ENCODE assay signal across 32 cellular contexts in genomic region chr19:44539236-44539819, GRCh38. TPM values are rescaled to one million over a fixed set of nuclear protein-coding genes. Genes with fewer than 3 reads are reported as not detected.
DNase-seq lines count a peak whose midpoint lies in the region; ATAC-seq and TF ChIP-seq lines count a peak whose summit lies in the region.
"Had no signal": no experiment of that assay in that cellular context is flagged by ENCODE, and none has a peak within 500 bp of the region (broad histone marks: within the 10 kb centered on the region; RNA-seq: fewer than 3 reads in every experiment).

No MANE protein-coding gene starts in this region.

- H3K27ac ChIP-seq in foreskin keratinocyte = no peak overlapping the region
- H3K27ac ChIP-seq: C4-2B, dorsolateral prefrontal cortex, heart right ventricle, pancreas, stomach, tibial artery, VCaP had no signal

- DNase-seq in AG08395 (ENCODE audit: low spot score) = peak; percentile 36
- peak; percentile 26 for DNase-seq in HCEC 1CT
- DNase-seq in amniotic epithelial cell (ENCODE audit: low read depth) = peak; percentile 4
- DNase-seq in foreskin keratinocyte = peak; percentile 75 to 88
- DNase-seq in CD14-positive monocyte (ENCODE audit: low spot score) = no peak
- DNase-seq in stimulated activated naive B cell treated with anti-CD40 and anti-IgM and Interleukin-4, amounts not matched to agents 10 μg/mL and 1 μg/mL and 100 μg/mL, for 72 hours = no peak
- DNase-seq: activated CD4-positive, alpha-beta T cell treated with anti-CD3 and anti-CD28 coated beads for 48 hours; activated CD8-positive, alpha-beta memory T cell treated with anti-CD3 and anti-CD28 coated beads for 24 hours; activated gamma-delta T cell; activated naive CD8-positive, alpha-beta T cell treated with anti-CD3 and anti-CD28 coated beads, Interleukin-2, amount 10 ng/mL, durations not matched to agents 7 days and 5 days; activated T-cell treated with anti-CD3 and anti-CD28 coated beads, Interleukin-2, amount 50 U/mL, for 24 hours; Calu3; DMS79 treated with DMSO at 0.1 percent for 48 hours; dorsolateral prefrontal cortex; GOT3; heart right ventricle; left colon; MV-4-11; NCI-H146; pancreas; SHP77 treated with DMSO at 0.1 percent for 48 hours; small intestine; stimulated activated CD8-positive, alpha-beta memory T cell treated with anti-CD3 and anti-CD28 coated beads, Interleukin-4, amount 100 ng/mL, for 48 hours; stomach; T-helper 9 cell had no signal

- peak; percentile 49 for ATAC-seq in foreskin keratinocyte
- ATAC-seq in HG03520 (IDR thresholded peaks at IDR 0.05; ENCODE audit: unreplicated experiment) = no peak
- no peak for ATAC-seq in HG03196 (IDR thresholded peaks at IDR 0.05; ENCODE audit: unreplicated experiment)
- no peak for ATAC-seq in stimulated activated naive B cell treated with anti-CD40 and anti-IgM and Interleukin-4, amounts not matched to agents 10 μg/mL and 1 μg/mL and 100 μg/mL, for 72 hours (replicated peaks)
- ATAC-seq: heart right ventricle, left colon, pancreas had no signal

- no peak for TF ChIP-seq CTCF in foreskin keratinocyte (conservative IDR thresholded peaks at IDR 0.05)
- no peak for TF ChIP-seq CTCF in CD14-positive monocyte (IDR thresholded peaks at IDR 0.05)

- H3K4me3 Mint-ChIP-seq in CD14-positive monocyte = no peak overlapping the region
- H3K4me3 Mint-ChIP-seq in stimulated activated naive B cell treated with anti-CD40 and anti-IgM and Interleukin-4, amounts not matched to agents 10 μg/mL and 1 μg/mL and 100 μg/mL, for 72 hours = no peak overlapping the region
- H3K4me3 Mint-ChIP-seq: activated naive CD8-positive, alpha-beta T cell treated with anti-CD3 and anti-CD28 coated beads, Interleukin-2, amount 10 ng/mL, durations not matched to agents 7 days and 5 days; activated T-cell treated with anti-CD3 and anti-CD28 coated beads, Interleukin-2, amount 50 U/mL, for 24 hours had no signal

- no peaks in the 10 kb centered on the region for H3K36me3 Mint-ChIP-seq in CD14-positive monocyte
- peaks cover 0 to 4% of the 10 kb centered on the region in 2 donors for H3K36me3 Mint-ChIP-seq in stimulated activated naive B cell treated with anti-CD40 and anti-IgM and Interleukin-4, amounts not matched to agents 10 μg/mL and 1 μg/mL and 100 μg/mL, for 72 hours

- no peaks in the 10 kb centered on the region for H3K4me1 ChIP-seq in foreskin keratinocyte
- H3K4me1 ChIP-seq: heart right ventricle, pancreas, stomach, tibial artery had no signal

- peaks cover 5 to 15% (median 5%) of the 10 kb centered on the region in 3 donors for H3K27me3 Mint-ChIP-seq in CD14-positive monocyte (ENCODE audit: low read depth in 3 of 3)
- H3K27me3 Mint-ChIP-seq in stimulated activated naive B cell treated with anti-CD40 and anti-IgM and Interleukin-4, amounts not matched to agents 10 μg/mL and 1 μg/mL and 100 μg/mL, for 72 hours = peaks cover 45 to 49% of the 10 kb centered on the region in 2 donors

- intact Hi-C loops in CD14-positive monocyte (cut with micrococcal nuclease) = no loop called here

- H3K27me3 ChIP-seq in foreskin keratinocyte = peaks cover 12% of the 10 kb centered on the region
- H3K27me3 ChIP-seq: pancreas had no signal

- H3K9me3 Mint-ChIP-seq in CD14-positive monocyte = peaks cover 2 to 20% (median 7%) of the 10 kb centered on the region in 7 donors
- H3K9me3 Mint-ChIP-seq in stimulated activated naive B cell treated with anti-CD40 and anti-IgM and Interleukin-4, amounts not matched to agents 10 μg/mL and 1 μg/mL and 100 μg/mL, for 72 hours = peaks cover 6 to 26% of the 10 kb centered on the region in 2 donors

- H3K4me1 Mint-ChIP-seq in CD14-positive monocyte = no peaks in the 10 kb centered on the region
- no peaks in the 10 kb centered on the region for H3K4me1 Mint-ChIP-seq in stimulated activated naive B cell treated with anti-CD40 and anti-IgM and Interleukin-4, amounts not matched to agents 10 μg/mL and 1 μg/mL and 100 μg/mL, for 72 hours
- H3K4me1 Mint-ChIP-seq: activated naive CD8-positive, alpha-beta T cell treated with anti-CD3 and anti-CD28 coated beads, Interleukin-2, amount 10 ng/mL, durations not matched to agents 7 days and 5 days had no signal

- no peak overlapping the region for H3K27ac Mint-ChIP-seq in CD14-positive monocyte
- no peak overlapping the region for H3K27ac Mint-ChIP-seq in stimulated activated naive B cell treated with anti-CD40 and anti-IgM and Interleukin-4, amounts not matched to agents 10 μg/mL and 1 μg/mL and 100 μg/mL, for 72 hours
- H3K27ac Mint-ChIP-seq: activated naive CD8-positive, alpha-beta T cell treated with anti-CD3 and anti-CD28 coated beads, Interleukin-2, amount 10 ng/mL, durations not matched to agents 7 days and 5 days; activated T-cell treated with anti-CD3 and anti-CD28 coated beads, Interleukin-2, amount 50 U/mL, for 24 hours had no signal

RNA-seq across cellular contexts. Expression of gene CEACAM20, which starts 9.9 kb away (rescaled TPM):
- total RNA-seq in foreskin keratinocyte = not detected in 2 replicates
- polyA plus RNA-seq in foreskin keratinocyte (not detected in 2 replicates), CD14-positive monocyte (not detected)
- total RNA-seq: activated naive CD8-positive, alpha-beta T cell treated with anti-CD3 and anti-CD28 coated beads, Interleukin-2, amount 10 ng/mL, durations not matched to agents 7 days and 5 days; heart right ventricle; NCI-H460; pancreas had no signal
- polyA plus RNA-seq: heart right ventricle, neural cell, pancreas, stomach had no signal

RNA-seq across cellular contexts. Expression of gene ZNF180, which starts 39.0 kb away (rescaled TPM):
- 6.8 and 8.7 TPM in 2 replicates for total RNA-seq in foreskin keratinocyte
- polyA plus RNA-seq in foreskin keratinocyte = 2.5 and 2.9 TPM in 2 replicates
- polyA plus RNA-seq in CD14-positive monocyte = 1 to 10 TPM; 2.7 to 3.5 TPM

Comparison
In these comparisons a context has a peak if more than half of its experiments do, and no peak if none do; other contexts are left out.
1. DNase-seq: peak in AG08395 (single experiment), HCEC 1CT (single experiment), amniotic epithelial cell (single experiment) and foreskin keratinocyte (2 of 2); none in CD14-positive monocyte (single experiment) and stimulated activated naive B cell treated with anti-CD40 and anti-IgM and Interleukin-4, amounts not matched to agents 10 μg/mL and 1 μg/mL and 100 μg/mL, for 72 hours (single experiment).